8 cellular contexts compared by ENCODE assay signal in genomic region chr13:97975280-97975850, GRCh38. TPM values are rescaled to one million over a fixed set of nuclear protein-coding genes. Genes with fewer than 3 reads are reported as not detected.
A peak's percentile ranks its signal among the peaks of the same experiment; 100 is the strongest.
DNase-seq lines count a peak whose midpoint lies in the region; ATAC-seq and TF ChIP-seq lines count a peak whose summit lies in the region.

No MANE protein-coding gene starts in this region.

- CTCF ChIA-PET in RWPE1 (lab: Yijun Ruan, JAX), result interaction anchor here (1.2 kb wide), 1 partner anchor 119 kb away, joined by 7 read pairs; no protein-coding TSS in a partner anchor

- DNase-seq in stimulated activated CD4-positive, alpha-beta T cell treated with anti-CD3 and anti-CD28 coated beads, TNF-alpha, amount 100 ng/mL, for 24 hours (ENCODE audit: low read depth in 3 of 3), result peak in 2 of 3 experiments; percentile 2 to 42
- no peak for DNase-seq in stimulated activated CD4-positive, alpha-beta T cell treated with anti-CD3 and anti-CD28 coated beads, Interleukin-4, amount 100 ng/mL, for 1 hour
- DNase-seq in RWPE1 (ENCODE audit: low spot score) (peak; percentile 41), esophagus muscularis mucosa (ENCODE audit: extremely low spot score) (no peak), pons (ENCODE audit: low spot score) (peak; percentile 17), omental fat pad (ENCODE audit: low spot score) (no peak), NCI-H2196 (lab: John Stamatoyannopoulos, UW; ENCODE audit: unreplicated experiment) (no peak)
- DNase-seq in stimulated activated CD4-positive, alpha-beta T cell treated with anti-CD3 and anti-CD28 coated beads, Interleukin-12 subunit alpha, Interleukin-12 subunit beta, amount 100 ng/mL, for 4 hours, result no peak

- H3K4me3 ChIP-seq in esophagus muscularis mucosa, result peak overlapping the region; percentile 78 to 97 (median 86)

- WGBS in esophagus muscularis mucosa, result 22% methylated on average over 18 of the region's 20 CpGs

- no peak for ATAC-seq in omental fat pad (ENCODE audit: low FRiP score)

- H3K27ac ChIP-seq in RWPE1, result peak overlapping the region; percentile 87
- peak overlapping the region; percentile 96 to 99 (median 97) for H3K27ac ChIP-seq in esophagus muscularis mucosa (replicated peaks in 1 of 4)

- TF ChIP-seq EP300 in esophagus muscularis mucosa (IDR thresholded peaks at IDR 0.05), result no peak

- no peaks in the 10 kb centered on the region for H3K36me3 ChIP-seq in esophagus muscularis mucosa

- intact Hi-C loops in esophagus muscularis mucosa (cut with DNase I), result loop anchor here (5.0 kb wide), 1 partner anchor 118 kb away; no protein-coding TSS in a partner anchor

- TF ChIP-seq CTCF in RWPE1 (conservative IDR thresholded peaks at IDR 0.05; ENCODE audit: low read depth), result no peak
- TF ChIP-seq CTCF in esophagus muscularis mucosa (IDR thresholded peaks at IDR 0.05), result no peak
- no peak for TF ChIP-seq CTCF in omental fat pad (IDR thresholded peaks at IDR 0.05)

- peaks cover 13 to 42% (median 38%) of the 10 kb centered on the region in 4 donors for H3K4me1 ChIP-seq in esophagus muscularis mucosa

- TF ChIP-seq POLR2A in esophagus muscularis mucosa (IDR thresholded peaks at IDR 0.05; ENCODE audit: low read depth), result no peak

- POLR2A ChIA-PET in RWPE1 (lab: Yijun Ruan, JAX; ENCODE audit: low non-redundant PET), result no interaction called here

- H3K9me3 ChIP-seq in esophagus muscularis mucosa, result no peaks in the 10 kb centered on the region

- H3K27me3 ChIP-seq in esophagus muscularis mucosa, result no peaks in the 10 kb centered on the region

RNA-seq across cellular contexts. Expression of gene IPO5, which starts 21.9 kb away (rescaled TPM):
- total RNA-seq in esophagus muscularis mucosa, result 100 to 1,000 TPM; 119 to 144 (median 130) TPM
- total RNA-seq in omental fat pad, result 100 to 1,000 TPM; 106 to 170 (median 132) TPM

Comparison
In these comparisons a context has a peak if more than half of its experiments do, and no peak if none do; other contexts are left out.
1. DNase-seq: peak in stimulated activated CD4-positive, alpha-beta T cell treated with anti-CD3 and anti-CD28 coated beads, TNF-alpha, amount 100 ng/mL, for 24 hours (2 of 3), RWPE1 (single experiment) and pons (single experiment); none in stimulated activated CD4-positive, alpha-beta T cell treated with anti-CD3 and anti-CD28 coated beads, Interleukin-4, amount 100 ng/mL, for 1 hour (single experiment), esophagus muscularis mucosa (single experiment), omental fat pad (single experiment), NCI-H2196 (single experiment) and stimulated activated CD4-positive, alpha-beta T cell treated with anti-CD3 and anti-CD28 coated beads, Interleukin-12 subunit alpha, Interleukin-12 subunit beta, amount 100 ng/mL, for 4 hours (single experiment).